Comparison of ENCODE assay signal across 1 cellular context in genomic region chr3:160098261-160098908, GRCh38.
TF ChIP-seq lines count a peak whose summit lies in the region.

No MANE protein-coding gene starts in this region.

TF ChIP-seq in GM23338, 12 proteins besides CTCF, POLR2A, EP300 and RAD21 (continued from another document):
- TF ChIP-seq ETS1 (IDR thresholded peaks at IDR 0.05) = no peak
- TF ChIP-seq EZH2 (IDR thresholded peaks at IDR 0.05; ENCODE audit: low read depth, unreplicated experiment) = no peak
- TF ChIP-seq, protein P1, sequence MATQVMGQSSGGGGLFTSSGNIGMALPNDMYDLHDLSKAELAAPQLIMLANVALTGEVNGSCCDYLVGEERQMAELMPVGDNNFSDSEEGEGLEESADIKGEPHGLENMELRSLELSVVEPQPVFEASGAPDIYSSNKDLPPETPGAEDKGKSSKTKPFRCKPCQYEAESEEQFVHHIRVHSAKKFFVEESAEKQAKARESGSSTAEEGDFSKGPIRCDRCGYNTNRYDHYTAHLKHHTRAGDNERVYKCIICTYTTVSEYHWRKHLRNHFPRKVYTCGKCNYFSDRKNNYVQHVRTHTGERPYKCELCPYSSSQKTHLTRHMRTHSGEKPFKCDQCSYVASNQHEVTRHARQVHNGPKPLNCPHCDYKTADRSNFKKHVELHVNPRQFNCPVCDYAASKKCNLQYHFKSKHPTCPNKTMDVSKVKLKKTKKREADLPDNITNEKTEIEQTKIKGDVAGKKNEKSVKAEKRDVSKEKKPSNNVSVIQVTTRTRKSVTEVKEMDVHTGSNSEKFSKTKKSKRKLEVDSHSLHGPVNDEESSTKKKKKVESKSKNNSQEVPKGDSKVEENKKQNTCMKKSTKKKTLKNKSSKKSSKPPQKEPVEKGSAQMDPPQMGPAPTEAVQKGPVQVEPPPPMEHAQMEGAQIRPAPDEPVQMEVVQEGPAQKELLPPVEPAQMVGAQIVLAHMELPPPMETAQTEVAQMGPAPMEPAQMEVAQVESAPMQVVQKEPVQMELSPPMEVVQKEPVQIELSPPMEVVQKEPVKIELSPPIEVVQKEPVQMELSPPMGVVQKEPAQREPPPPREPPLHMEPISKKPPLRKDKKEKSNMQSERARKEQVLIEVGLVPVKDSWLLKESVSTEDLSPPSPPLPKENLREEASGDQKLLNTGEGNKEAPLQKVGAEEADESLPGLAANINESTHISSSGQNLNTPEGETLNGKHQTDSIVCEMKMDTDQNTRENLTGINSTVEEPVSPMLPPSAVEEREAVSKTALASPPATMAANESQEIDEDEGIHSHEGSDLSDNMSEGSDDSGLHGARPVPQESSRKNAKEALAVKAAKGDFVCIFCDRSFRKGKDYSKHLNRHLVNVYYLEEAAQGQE (IDR thresholded peaks at IDR 0.05; ENCODE audit: unreplicated experiment) = no peak
- TF ChIP-seq CREB1 (CRISPR knock-in tag; IDR thresholded peaks at IDR 0.05; ENCODE audit: low read depth) = no peak
- no peak for TF ChIP-seq EZH2phosphoT487 (IDR thresholded peaks at IDR 0.05; ENCODE audit: unreplicated experiment)
- no peak for TF ChIP-seq ZNF114 (CRISPR knock-in tag; IDR thresholded peaks at IDR 0.05)
- TF ChIP-seq ZNF331 (CRISPR knock-in tag; IDR thresholded peaks at IDR 0.05; ENCODE audit: low read depth) = no peak
TF ChIP-seq in GM23338: peak in this region for 0.
